ENCODE assay signal across 20 cellular contexts in the genomic region with DNA sequence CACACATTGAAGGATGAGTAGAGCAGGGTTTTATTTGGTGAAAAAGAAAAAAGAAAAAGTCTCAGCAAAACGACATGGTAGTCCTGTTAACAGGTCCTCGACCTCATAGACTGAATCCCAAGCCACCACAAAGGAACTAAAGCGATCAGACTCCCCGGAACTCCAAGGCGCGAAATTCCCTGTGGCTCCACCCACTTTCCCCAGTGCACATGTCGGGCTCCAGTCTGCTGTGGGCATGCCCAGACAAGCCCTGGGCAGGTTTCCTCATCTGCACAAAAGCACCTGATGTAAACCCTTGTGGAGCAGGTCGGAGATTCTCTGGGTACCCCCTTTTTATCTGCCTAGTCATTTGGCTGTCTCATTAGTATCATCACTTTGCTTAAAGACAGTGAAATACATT.
DNase-seq lines count a peak whose midpoint lies in the region; ATAC-seq and TF ChIP-seq lines count a peak whose summit lies in the region.
"Had no signal": no experiment of that assay in that cellular context is flagged by ENCODE, and none has a peak within 500 bp of the region (broad histone marks: within the 10 kb centered on the region; RNA-seq: fewer than 3 reads in every experiment).

No MANE protein-coding gene starts in this region.

- ATAC-seq in SK-N-SH treated with all-trans-retinoic acid at 6 μM for 48 hours (no peak), Right ventricle myocardium inferior (no peak)
- peak; percentile 12 for ATAC-seq in stimulated activated memory B cell treated with anti-CD40 and anti-IgM and Interleukin-4, amounts not matched to agents 10 μg/mL and 1 μg/mL and 100 μg/mL, for 72 hours

- H3F3A ChIP-seq in SK-N-SH (replicated peaks; ENCODE audit: insufficient read depth): no peaks in the 10 kb centered on the region

- no peak for DNase-seq in SK-N-SH
- DNase-seq in NCI-H69 (lab: John Stamatoyannopoulos, UW): peak; percentile 3
- DNase-seq in glutamatergic neuron: no peak
- DNase-seq in activated CD4-positive, alpha-beta T cell treated with anti-CD3 and anti-CD28 coated beads for 1 hour: no peak
- no peak for DNase-seq in Right ventricle myocardium inferior (ENCODE audit: missing footprints)
- DNase-seq in NCI-H128 (lab: John Stamatoyannopoulos, UW; ENCODE audit: unreplicated experiment): no peak
- DNase-seq: C1 segment of cervical spinal cord, COR-L47, DMS153, HFFc6, MG63, NCI-H1092 treated with DMSO at 0.1 percent for 48 hours, NCI-H187, NCI-H524 treated with DMSO at 0.1 percent for 48 hours, OCI-M1, RPMI8226 had no signal

- no peak overlapping the region for H3K9ac ChIP-seq in SK-N-SH
- H3K9ac ChIP-seq: KMS-11 had no signal

- H3K27me3 ChIP-seq in SK-N-SH (ENCODE audit: insufficient read depth): no peaks in the 10 kb centered on the region
- H3K27me3 ChIP-seq: MG63, SJCRH30 had no signal

- no peak for TF ChIP-seq EP300 in SK-N-SH (IDR thresholded peaks at IDR 0.05; ENCODE audit: borderline replicate concordance in 1 of 2, low read depth in 1 of 2, low read length in 1 of 2)

- POLR2A ChIA-PET in SK-N-SH (lab: Yijun Ruan, JAX): no interaction called here

- 0 out of 2 replicates have a peak overlapping the region, but pooled peaks have one; percentile 32 for H2AFZ ChIP-seq in SK-N-SH (ENCODE audit: low read depth)

- no peak overlapping the region for H3K4me2 ChIP-seq in SK-N-SH
- H3K4me2 ChIP-seq: KMS-11 had no signal

- TF ChIP-seq CTCF in SK-N-SH (IDR thresholded peaks at IDR 0.05): no peak
- no peak for TF ChIP-seq CTCF in glutamatergic neuron (IDR thresholded peaks at IDR 0.05; ENCODE audit: partially characterized antibody, unreplicated experiment)

- H3K79me2 ChIP-seq in SK-N-SH (ENCODE audit: insufficient read depth): no peaks in the 10 kb centered on the region

- H3K27ac ChIP-seq in SK-N-SH (ENCODE audit: low read depth in 2 of 2, low read length in 1 of 2): no peak overlapping the region
- H3K27ac ChIP-seq: KMS-11, SJCRH30 had no signal

- H3K4me3 ChIP-seq in SK-N-SH (ENCODE audit: low read depth in 2 of 2, low read length in 1 of 2): no peak overlapping the region
- H3K4me3 ChIP-seq: MG63, SJCRH30 had no signal

- WGBS in SK-N-SH (ENCODE audit: low lambda C conversion rate): 61% methylated on average over 8 of the region's 8 CpGs

- no peak for TF ChIP-seq RAD21 in SK-N-SH (IDR thresholded peaks at IDR 0.05; ENCODE audit: low read length)

- H3K9me2 ChIP-seq in SK-N-SH: no peaks in the 10 kb centered on the region

- no peak overlapping the region for H3K4me3 Mint-ChIP-seq in glutamatergic neuron (ENCODE audit: unreplicated experiment)
- no peak overlapping the region for H3K4me3 Mint-ChIP-seq in stimulated activated memory B cell treated with anti-CD40 and anti-IgM and Interleukin-4, amounts not matched to agents 10 μg/mL and 1 μg/mL and 100 μg/mL, for 72 hours
- H3K4me3 Mint-ChIP-seq: HFFc6 had no signal

- no peaks in the 10 kb centered on the region for H3K4me1 ChIP-seq in SK-N-SH (ENCODE audit: control insufficient read depth in 1 of 2, insufficient read depth in 2 of 2, low read depth in 1 of 2, low read length in 1 of 2)
- H3K4me1 ChIP-seq: SJCRH30 had no signal

- CTCF ChIA-PET in SK-N-SH (lab: Yijun Ruan, JAX): no interaction called here

- H3K36me3 Mint-ChIP-seq in glutamatergic neuron (ENCODE audit: unreplicated experiment): no peaks in the 10 kb centered on the region
- H3K36me3 Mint-ChIP-seq in stimulated activated memory B cell treated with anti-CD40 and anti-IgM and Interleukin-4, amounts not matched to agents 10 μg/mL and 1 μg/mL and 100 μg/mL, for 72 hours: no peaks in the 10 kb centered on the region

- no peaks in the 10 kb centered on the region for H3K36me3 ChIP-seq in SK-N-SH (replicated peaks in 1 of 2; ENCODE audit: control insufficient read depth in 1 of 2, insufficient read depth in 2 of 2, low read length in 1 of 2)
- H3K36me3 ChIP-seq: MG63, SJCRH30 had no signal

- intact Hi-C loops in Right ventricle myocardium inferior (cut with DNase I): no loop called here

- peak overlapping the region; percentile 44 for H3K27ac Mint-ChIP-seq in glutamatergic neuron (ENCODE audit: unreplicated experiment)
- H3K27ac Mint-ChIP-seq in stimulated activated memory B cell treated with anti-CD40 and anti-IgM and Interleukin-4, amounts not matched to agents 10 μg/mL and 1 μg/mL and 100 μg/mL, for 72 hours: no peak overlapping the region
- H3K27ac Mint-ChIP-seq: HFFc6 had no signal

- peaks cover 2% of the 10 kb centered on the region for H3K27me3 Mint-ChIP-seq in glutamatergic neuron (ENCODE audit: unreplicated experiment)
- no peaks in the 10 kb centered on the region for H3K27me3 Mint-ChIP-seq in stimulated activated memory B cell treated with anti-CD40 and anti-IgM and Interleukin-4, amounts not matched to agents 10 μg/mL and 1 μg/mL and 100 μg/mL, for 72 hours

- H3K9me3 Mint-ChIP-seq in glutamatergic neuron (ENCODE audit: unreplicated experiment): peaks cover 2% of the 10 kb centered on the region
- peaks cover 2% of the 10 kb centered on the region for H3K9me3 Mint-ChIP-seq in stimulated activated memory B cell treated with anti-CD40 and anti-IgM and Interleukin-4, amounts not matched to agents 10 μg/mL and 1 μg/mL and 100 μg/mL, for 72 hours

- H4K20me1 ChIP-seq in SK-N-SH (ENCODE audit: insufficient read depth): no peaks in the 10 kb centered on the region

- H3K4me1 Mint-ChIP-seq in glutamatergic neuron (ENCODE audit: low read depth, unreplicated experiment): no peaks in the 10 kb centered on the region
- no peaks in the 10 kb centered on the region for H3K4me1 Mint-ChIP-seq in stimulated activated memory B cell treated with anti-CD40 and anti-IgM and Interleukin-4, amounts not matched to agents 10 μg/mL and 1 μg/mL and 100 μg/mL, for 72 hours

- H3K9me3 ChIP-seq in SK-N-SH: no peaks in the 10 kb centered on the region
- H3K9me3 ChIP-seq: SJCRH30 had no signal

TF ChIP-seq in SK-N-SH, 30 proteins besides CTCF, POLR2A, EP300 and RAD21:
- TF ChIP-seq POLR2AphosphoS5 (IDR thresholded peaks at IDR 0.05; ENCODE audit: low read depth, low read length) (no peak), MEF2A (IDR thresholded peaks at IDR 0.05; ENCODE audit: borderline replicate concordance, low read depth) (no peak), RFX5 (IDR thresholded peaks at IDR 0.05; ENCODE audit: low read length) (no peak), SMC3 (IDR thresholded peaks at IDR 0.05; ENCODE audit: low read depth, low read length) (no peak), ELF1 (IDR thresholded peaks at IDR 0.05) (no peak), GABPA (IDR thresholded peaks at IDR 0.05; ENCODE audit: low read depth) (no peak), YY1 (IDR thresholded peaks at IDR 0.05; ENCODE audit: low read depth) (no peak), FOXM1 (IDR thresholded peaks at IDR 0.05; ENCODE audit: low read depth) (no peak), USF2 (IDR thresholded peaks at IDR 0.05; ENCODE audit: borderline replicate concordance, low read depth, low read length) (no peak)

TF ChIP-seq in SK-N-SH treated with all-trans-retinoic acid at 6 μM for 48 hours, 23 proteins besides CTCF, POLR2A, EP300 and RAD21 (continues in another document):
- no peak for TF ChIP-seq TSHZ2 (CRISPR knock-in tag; IDR thresholded peaks at IDR 0.05)
- TF ChIP-seq ZFP3 (CRISPR knock-in tag; IDR thresholded peaks at IDR 0.05): no peak
- TF ChIP-seq CREB5 (CRISPR knock-in tag; IDR thresholded peaks at IDR 0.05; ENCODE audit: low read depth): no peak
- no peak for TF ChIP-seq TOX (CRISPR knock-in tag; IDR thresholded peaks at IDR 0.05; ENCODE audit: borderline replicate concordance)
- no peak for TF ChIP-seq TCF4 (CRISPR knock-in tag; IDR thresholded peaks at IDR 0.05; ENCODE audit: borderline replicate concordance)
- no peak for TF ChIP-seq SNAI2 (CRISPR knock-in tag; IDR thresholded peaks at IDR 0.05)
